Comparison of ENCODE assay signal across 1 cellular context in the genomic region with DNA sequence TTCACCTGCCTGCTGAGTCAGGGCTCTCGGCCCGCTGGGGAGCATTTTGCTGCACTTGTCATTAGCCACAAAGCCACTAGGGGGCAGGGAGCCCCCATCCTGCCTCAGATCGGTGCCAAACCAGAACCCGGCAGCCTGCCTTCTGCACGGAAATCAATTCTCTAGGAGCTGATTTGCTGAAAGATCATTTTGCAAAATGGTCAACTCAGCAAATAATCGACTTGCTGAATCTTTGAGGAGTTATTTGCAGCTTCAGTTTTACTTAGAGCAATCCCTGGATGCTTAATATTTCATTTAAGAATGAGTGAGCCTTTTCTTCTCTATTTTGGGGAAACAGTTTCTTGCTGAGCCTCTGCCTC.
TF ChIP-seq lines count a peak whose summit lies in the region.

No MANE protein-coding gene starts in this region.

TF ChIP-seq in HepG2, 621 proteins besides CTCF, POLR2A, EP300 and RAD21 (continued from another document and continues in another):
- TF ChIP-seq, protein P1, sequence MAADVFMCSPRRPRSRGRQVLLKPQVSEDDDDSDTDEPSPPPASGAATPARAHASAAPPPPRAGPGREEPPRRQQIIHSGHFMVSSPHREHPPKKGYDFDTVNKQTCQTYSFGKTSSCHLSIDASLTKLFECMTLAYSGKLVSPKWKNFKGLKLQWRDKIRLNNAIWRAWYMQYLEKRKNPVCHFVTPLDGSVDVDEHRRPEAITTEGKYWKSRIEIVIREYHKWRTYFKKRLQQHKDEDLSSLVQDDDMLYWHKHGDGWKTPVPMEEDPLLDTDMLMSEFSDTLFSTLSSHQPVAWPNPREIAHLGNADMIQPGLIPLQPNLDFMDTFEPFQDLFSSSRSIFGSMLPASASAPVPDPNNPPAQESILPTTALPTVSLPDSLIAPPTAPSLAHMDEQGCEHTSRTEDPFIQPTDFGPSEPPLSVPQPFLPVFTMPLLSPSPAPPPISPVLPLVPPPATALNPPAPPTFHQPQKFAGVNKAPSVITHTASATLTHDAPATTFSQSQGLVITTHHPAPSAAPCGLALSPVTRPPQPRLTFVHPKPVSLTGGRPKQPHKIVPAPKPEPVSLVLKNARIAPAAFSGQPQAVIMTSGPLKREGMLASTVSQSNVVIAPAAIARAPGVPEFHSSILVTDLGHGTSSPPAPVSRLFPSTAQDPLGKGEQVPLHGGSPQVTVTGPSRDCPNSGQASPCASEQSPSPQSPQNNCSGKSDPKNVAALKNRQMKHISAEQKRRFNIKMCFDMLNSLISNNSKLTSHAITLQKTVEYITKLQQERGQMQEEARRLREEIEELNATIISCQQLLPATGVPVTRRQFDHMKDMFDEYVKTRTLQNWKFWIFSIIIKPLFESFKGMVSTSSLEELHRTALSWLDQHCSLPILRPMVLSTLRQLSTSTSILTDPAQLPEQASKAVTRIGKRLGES (CRISPR knock-in tag; IDR thresholded peaks at IDR 0.05; ENCODE audit: borderline replicate concordance): no peak
- TF ChIP-seq ZNF768 (CRISPR knock-in tag; IDR thresholded peaks at IDR 0.05) (no peak), TMF1 (CRISPR knock-in tag; IDR thresholded peaks at IDR 0.05; ENCODE audit: low read depth) (no peak), MAFK (conservative IDR thresholded peaks at IDR 0.05 in 1 of 2, IDR thresholded peaks at IDR 0.05 in 1 of 2; ENCODE audit: low read length in 2 of 2) (peak; percentile 98), STAG1 (CRISPR knock-in tag; IDR thresholded peaks at IDR 0.05) (peak; percentile 90), REL (CRISPR knock-in tag; conservative IDR thresholded peaks at IDR 0.05) (no peak), MLLT10 (CRISPR knock-in tag; IDR thresholded peaks at IDR 0.05) (no peak), KDM2A (CRISPR knock-in tag; IDR thresholded peaks at IDR 0.05; ENCODE audit: borderline replicate concordance, low read depth) (peak; percentile 46; the same call in 1 of the 2 replicates), PTBP1 (IDR thresholded peaks at IDR 0.05; ENCODE audit: low read depth, low read length, poor library complexity, severe bottlenecking) (no peak), SOX13 (IDR thresholded peaks at IDR 0.05) (no peak), SOX13 (CRISPR knock-in tag; conservative IDR thresholded peaks at IDR 0.05 in 1 of 2, IDR thresholded peaks at IDR 0.05 in 1 of 2) (no peak), ZNF781 (CRISPR knock-in tag; IDR thresholded peaks at IDR 0.05; ENCODE audit: borderline replicate concordance, not compliant biosample characterization) (no peak), ZNF331 (CRISPR knock-in tag; IDR thresholded peaks at IDR 0.05) (peak; percentile 10; the same call in 1 of the 2 replicates), ZFP36L1 (CRISPR knock-in tag; IDR thresholded peaks at IDR 0.05) (no peak), SP5 (CRISPR knock-in tag; IDR thresholded peaks at IDR 0.05; ENCODE audit: borderline replicate concordance, low read depth) (no peak), TAF15 (IDR thresholded peaks at IDR 0.05; ENCODE audit: low read depth, low read length, poor library complexity, severe bottlenecking) (no peak), ZNF430 (CRISPR knock-in tag; IDR thresholded peaks at IDR 0.05) (no peak), SMC3 (IDR thresholded peaks at IDR 0.05; ENCODE audit: low read length) (peak; percentile 55), ZBTB42 (CRISPR knock-in tag; IDR thresholded peaks at IDR 0.05) (no peak), ZNF441 (CRISPR knock-in tag; IDR thresholded peaks at IDR 0.05; ENCODE audit: borderline replicate concordance) (no peak), REXO4 (CRISPR knock-in tag; IDR thresholded peaks at IDR 0.05; ENCODE audit: borderline replicate concordance) (no peak), HOXA9 (CRISPR knock-in tag; IDR thresholded peaks at IDR 0.05; ENCODE audit: borderline replicate concordance) (no peak), XRCC5 (optimal IDR thresholded peaks at IDR 0.05; ENCODE audit: low read length) (peak; percentile 81), SALL1 (CRISPR knock-in tag; IDR thresholded peaks at IDR 0.05) (0 out of 2 replicates have a peak, but pooled peaks have one; percentile 15), NONO (IDR thresholded peaks at IDR 0.05) (no peak), NONO (CRISPR knock-in tag; conservative IDR thresholded peaks at IDR 0.05) (no peak), BCL6 (CRISPR knock-in tag; IDR thresholded peaks at IDR 0.05) (peak; percentile 14; the same call in 1 of the 2 replicates), RFX1 (IDR thresholded peaks at IDR 0.05) (no peak)
- TF ChIP-seq, protein P2, sequence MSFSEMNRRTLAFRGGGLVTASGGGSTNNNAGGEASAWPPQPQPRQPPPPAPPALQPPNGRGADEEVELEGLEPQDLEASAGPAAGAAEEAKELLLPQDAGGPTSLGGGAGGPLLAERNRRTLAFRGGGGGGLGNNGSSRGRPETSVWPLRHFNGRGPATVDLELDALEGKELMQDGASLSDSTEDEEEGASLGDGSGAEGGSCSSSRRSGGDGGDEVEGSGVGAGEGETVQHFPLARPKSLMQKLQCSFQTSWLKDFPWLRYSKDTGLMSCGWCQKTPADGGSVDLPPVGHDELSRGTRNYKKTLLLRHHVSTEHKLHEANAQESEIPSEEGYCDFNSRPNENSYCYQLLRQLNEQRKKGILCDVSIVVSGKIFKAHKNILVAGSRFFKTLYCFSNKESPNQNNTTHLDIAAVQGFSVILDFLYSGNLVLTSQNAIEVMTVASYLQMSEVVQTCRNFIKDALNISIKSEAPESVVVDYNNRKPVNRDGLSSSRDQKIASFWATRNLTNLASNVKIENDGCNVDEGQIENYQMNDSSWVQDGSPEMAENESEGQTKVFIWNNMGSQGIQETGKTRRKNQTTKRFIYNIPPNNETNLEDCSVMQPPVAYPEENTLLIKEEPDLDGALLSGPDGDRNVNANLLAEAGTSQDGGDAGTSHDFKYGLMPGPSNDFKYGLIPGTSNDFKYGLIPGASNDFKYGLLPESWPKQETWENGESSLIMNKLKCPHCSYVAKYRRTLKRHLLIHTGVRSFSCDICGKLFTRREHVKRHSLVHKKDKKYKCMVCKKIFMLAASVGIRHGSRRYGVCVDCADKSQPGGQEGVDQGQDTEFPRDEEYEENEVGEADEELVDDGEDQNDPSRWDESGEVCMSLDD (CRISPR knock-in tag; IDR thresholded peaks at IDR 0.05; ENCODE audit: borderline replicate concordance): no peak
- TF ChIP-seq, protein P3, sequence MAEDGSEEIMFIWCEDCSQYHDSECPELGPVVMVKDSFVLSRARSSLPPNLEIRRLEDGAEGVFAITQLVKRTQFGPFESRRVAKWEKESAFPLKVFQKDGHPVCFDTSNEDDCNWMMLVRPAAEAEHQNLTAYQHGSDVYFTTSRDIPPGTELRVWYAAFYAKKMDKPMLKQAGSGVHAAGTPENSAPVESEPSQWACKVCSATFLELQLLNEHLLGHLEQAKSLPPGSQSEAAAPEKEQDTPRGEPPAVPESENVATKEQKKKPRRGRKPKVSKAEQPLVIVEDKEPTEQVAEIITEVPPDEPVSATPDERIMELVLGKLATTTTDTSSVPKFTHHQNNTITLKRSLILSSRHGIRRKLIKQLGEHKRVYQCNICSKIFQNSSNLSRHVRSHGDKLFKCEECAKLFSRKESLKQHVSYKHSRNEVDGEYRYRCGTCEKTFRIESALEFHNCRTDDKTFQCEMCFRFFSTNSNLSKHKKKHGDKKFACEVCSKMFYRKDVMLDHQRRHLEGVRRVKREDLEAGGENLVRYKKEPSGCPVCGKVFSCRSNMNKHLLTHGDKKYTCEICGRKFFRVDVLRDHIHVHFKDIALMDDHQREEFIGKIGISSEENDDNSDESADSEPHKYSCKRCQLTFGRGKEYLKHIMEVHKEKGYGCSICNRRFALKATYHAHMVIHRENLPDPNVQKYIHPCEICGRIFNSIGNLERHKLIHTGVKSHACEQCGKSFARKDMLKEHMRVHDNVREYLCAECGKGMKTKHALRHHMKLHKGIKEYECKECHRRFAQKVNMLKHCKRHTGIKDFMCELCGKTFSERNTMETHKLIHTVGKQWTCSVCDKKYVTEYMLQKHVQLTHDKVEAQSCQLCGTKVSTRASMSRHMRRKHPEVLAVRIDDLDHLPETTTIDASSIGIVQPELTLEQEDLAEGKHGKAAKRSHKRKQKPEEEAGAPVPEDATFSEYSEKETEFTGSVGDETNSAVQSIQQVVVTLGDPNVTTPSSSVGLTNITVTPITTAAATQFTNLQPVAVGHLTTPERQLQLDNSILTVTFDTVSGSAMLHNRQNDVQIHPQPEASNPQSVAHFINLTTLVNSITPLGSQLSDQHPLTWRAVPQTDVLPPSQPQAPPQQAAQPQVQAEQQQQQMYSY (CRISPR knock-in tag; IDR thresholded peaks at IDR 0.05): no peak
- TF ChIP-seq, protein P4, sequence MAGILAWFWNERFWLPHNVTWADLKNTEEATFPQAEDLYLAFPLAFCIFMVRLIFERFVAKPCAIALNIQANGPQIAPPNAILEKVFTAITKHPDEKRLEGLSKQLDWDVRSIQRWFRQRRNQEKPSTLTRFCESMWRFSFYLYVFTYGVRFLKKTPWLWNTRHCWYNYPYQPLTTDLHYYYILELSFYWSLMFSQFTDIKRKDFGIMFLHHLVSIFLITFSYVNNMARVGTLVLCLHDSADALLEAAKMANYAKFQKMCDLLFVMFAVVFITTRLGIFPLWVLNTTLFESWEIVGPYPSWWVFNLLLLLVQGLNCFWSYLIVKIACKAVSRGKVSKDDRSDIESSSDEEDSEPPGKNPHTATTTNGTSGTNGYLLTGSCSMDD (CRISPR knock-in tag; IDR thresholded peaks at IDR 0.05): no peak
- TF ChIP-seq, protein P5, sequence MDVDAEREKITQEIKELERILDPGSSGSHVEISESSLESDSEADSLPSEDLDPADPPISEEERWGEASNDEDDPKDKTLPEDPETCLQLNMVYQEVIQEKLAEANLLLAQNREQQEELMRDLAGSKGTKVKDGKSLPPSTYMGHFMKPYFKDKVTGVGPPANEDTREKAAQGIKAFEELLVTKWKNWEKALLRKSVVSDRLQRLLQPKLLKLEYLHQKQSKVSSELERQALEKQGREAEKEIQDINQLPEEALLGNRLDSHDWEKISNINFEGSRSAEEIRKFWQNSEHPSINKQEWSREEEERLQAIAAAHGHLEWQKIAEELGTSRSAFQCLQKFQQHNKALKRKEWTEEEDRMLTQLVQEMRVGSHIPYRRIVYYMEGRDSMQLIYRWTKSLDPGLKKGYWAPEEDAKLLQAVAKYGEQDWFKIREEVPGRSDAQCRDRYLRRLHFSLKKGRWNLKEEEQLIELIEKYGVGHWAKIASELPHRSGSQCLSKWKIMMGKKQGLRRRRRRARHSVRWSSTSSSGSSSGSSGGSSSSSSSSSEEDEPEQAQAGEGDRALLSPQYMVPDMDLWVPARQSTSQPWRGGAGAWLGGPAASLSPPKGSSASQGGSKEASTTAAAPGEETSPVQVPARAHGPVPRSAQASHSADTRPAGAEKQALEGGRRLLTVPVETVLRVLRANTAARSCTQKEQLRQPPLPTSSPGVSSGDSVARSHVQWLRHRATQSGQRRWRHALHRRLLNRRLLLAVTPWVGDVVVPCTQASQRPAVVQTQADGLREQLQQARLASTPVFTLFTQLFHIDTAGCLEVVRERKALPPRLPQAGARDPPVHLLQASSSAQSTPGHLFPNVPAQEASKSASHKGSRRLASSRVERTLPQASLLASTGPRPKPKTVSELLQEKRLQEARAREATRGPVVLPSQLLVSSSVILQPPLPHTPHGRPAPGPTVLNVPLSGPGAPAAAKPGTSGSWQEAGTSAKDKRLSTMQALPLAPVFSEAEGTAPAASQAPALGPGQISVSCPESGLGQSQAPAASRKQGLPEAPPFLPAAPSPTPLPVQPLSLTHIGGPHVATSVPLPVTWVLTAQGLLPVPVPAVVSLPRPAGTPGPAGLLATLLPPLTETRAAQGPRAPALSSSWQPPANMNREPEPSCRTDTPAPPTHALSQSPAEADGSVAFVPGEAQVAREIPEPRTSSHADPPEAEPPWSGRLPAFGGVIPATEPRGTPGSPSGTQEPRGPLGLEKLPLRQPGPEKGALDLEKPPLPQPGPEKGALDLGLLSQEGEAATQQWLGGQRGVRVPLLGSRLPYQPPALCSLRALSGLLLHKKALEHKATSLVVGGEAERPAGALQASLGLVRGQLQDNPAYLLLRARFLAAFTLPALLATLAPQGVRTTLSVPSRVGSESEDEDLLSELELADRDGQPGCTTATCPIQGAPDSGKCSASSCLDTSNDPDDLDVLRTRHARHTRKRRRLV (CRISPR knock-in tag; IDR thresholded peaks at IDR 0.05): no peak
- TF ChIP-seq, protein P6, sequence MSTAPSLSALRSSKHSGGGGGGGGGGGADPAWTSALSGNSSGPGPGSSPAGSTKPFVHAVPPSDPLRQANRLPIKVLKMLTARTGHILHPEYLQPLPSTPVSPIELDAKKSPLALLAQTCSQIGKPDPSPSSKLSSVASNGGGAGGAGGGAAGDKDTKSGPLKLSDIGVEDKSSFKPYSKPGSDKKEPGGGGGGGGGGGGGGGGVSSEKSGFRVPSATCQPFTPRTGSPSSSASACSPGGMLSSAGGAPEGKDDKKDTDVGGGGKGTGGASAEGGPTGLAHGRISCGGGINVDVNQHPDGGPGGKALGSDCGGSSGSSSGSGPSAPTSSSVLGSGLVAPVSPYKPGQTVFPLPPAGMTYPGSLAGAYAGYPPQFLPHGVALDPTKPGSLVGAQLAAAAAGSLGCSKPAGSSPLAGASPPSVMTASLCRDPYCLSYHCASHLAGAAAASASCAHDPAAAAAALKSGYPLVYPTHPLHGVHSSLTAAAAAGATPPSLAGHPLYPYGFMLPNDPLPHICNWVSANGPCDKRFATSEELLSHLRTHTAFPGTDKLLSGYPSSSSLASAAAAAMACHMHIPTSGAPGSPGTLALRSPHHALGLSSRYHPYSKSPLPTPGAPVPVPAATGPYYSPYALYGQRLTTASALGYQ (CRISPR knock-in tag; IDR thresholded peaks at IDR 0.05): no peak
- TF ChIP-seq, protein P7, sequence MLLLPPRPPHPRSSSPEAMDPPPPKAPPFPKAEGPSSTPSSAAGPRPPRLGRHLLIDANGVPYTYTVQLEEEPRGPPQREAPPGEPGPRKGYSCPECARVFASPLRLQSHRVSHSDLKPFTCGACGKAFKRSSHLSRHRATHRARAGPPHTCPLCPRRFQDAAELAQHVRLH (CRISPR knock-in tag; IDR thresholded peaks at IDR 0.05; ENCODE audit: borderline replicate concordance, low read depth): no peak
